9 cellular contexts compared by ENCODE assay signal in genomic region chr3:31288641-31289100, GRCh38.
DNase-seq lines count a peak whose midpoint lies in the region; ATAC-seq and TF ChIP-seq lines count a peak whose summit lies in the region.
"Had no signal": no experiment of that assay in that cellular context is flagged by ENCODE, and none has a peak within 500 bp of the region (broad histone marks: within the 10 kb centered on the region; RNA-seq: fewer than 3 reads in every experiment).

No MANE protein-coding gene starts in this region.

- H3K4me3 ChIP-seq in right atrium auricular region, result no peak overlapping the region

- H3K36me3 ChIP-seq in right atrium auricular region, result no peaks in the 10 kb centered on the region

- no peak for ATAC-seq in HG03108 (IDR thresholded peaks at IDR 0.05; ENCODE audit: unreplicated experiment)
- no peak for ATAC-seq in GM21737 (IDR thresholded peaks at IDR 0.05; ENCODE audit: unreplicated experiment)

- TF ChIP-seq CTCF in right atrium auricular region (IDR thresholded peaks at IDR 0.05), result no peak

- H3K9me3 ChIP-seq in right atrium auricular region, result no peaks in the 10 kb centered on the region

- H3K27ac ChIP-seq in right atrium auricular region, result no peak overlapping the region
- H3K27ac ChIP-seq: dorsolateral prefrontal cortex had no signal

- DNase-seq in M059J (ENCODE audit: low read depth) (peak; percentile 84), right atrium auricular region (ENCODE audit: low spot score) (peak; percentile 60), NCI-H2107 treated with DMSO at 0.1 percent for 48 hours (lab: John Stamatoyannopoulos, UW; ENCODE audit: unreplicated experiment) (no peak), DMS79 treated with DMSO at 0.1 percent for 48 hours (lab: John Stamatoyannopoulos, UW) (no peak)
- DNase-seq in activated T-cell treated with anti-CD3 and anti-CD28 coated beads, Interleukin-2, amount 50 U/mL, for 1 hour, result peak; percentile 22
- peak; percentile 27 to 51 for DNase-seq in stimulated activated CD4-positive, alpha-beta T cell treated with anti-CD3 and anti-CD28 coated beads, Interleukin-2, amount 100 ng/mL, for 24 hours

- no peaks in the 10 kb centered on the region for H3K4me1 ChIP-seq in right atrium auricular region

- no peaks in the 10 kb centered on the region for H3K27me3 ChIP-seq in right atrium auricular region

Comparison
In these comparisons a context has a peak if more than half of its experiments do, and no peak if none do; other contexts are left out.
1. DNase-seq: peak in M059J (single experiment), activated T-cell treated with anti-CD3 and anti-CD28 coated beads, Interleukin-2, amount 50 U/mL, for 1 hour (single experiment), right atrium auricular region (single experiment) and stimulated activated CD4-positive, alpha-beta T cell treated with anti-CD3 and anti-CD28 coated beads, Interleukin-2, amount 100 ng/mL, for 24 hours (2 of 2); none in NCI-H2107 treated with DMSO at 0.1 percent for 48 hours (single experiment) and DMS79 treated with DMSO at 0.1 percent for 48 hours (single experiment).